Comparison of ENCODE assay signal across 13 cellular contexts in genomic region chr5:131303537-131303936, GRCh38. TPM values are rescaled to one million over a fixed set of nuclear protein-coding genes. Genes with fewer than 3 reads are reported as not detected.
DNase-seq lines count a peak whose midpoint lies in the region; ATAC-seq and TF ChIP-seq lines count a peak whose summit lies in the region.
"Had no signal": no experiment of that assay in that cellular context is flagged by ENCODE, and none has a peak within 500 bp of the region (broad histone marks: within the 10 kb centered on the region; RNA-seq: fewer than 3 reads in every experiment).

No MANE protein-coding gene starts in this region.

- ATAC-seq in GM18502 (IDR thresholded peaks at IDR 0.05; ENCODE audit: poor library complexity, unreplicated experiment) (no peak), HG02884 (IDR thresholded peaks at IDR 0.05; ENCODE audit: unreplicated experiment) (no peak)
- ATAC-seq: left cardiac atrium had no signal

- H3K9me3 ChIP-seq in AG04450 (ENCODE audit: control insufficient read depth, insufficient read depth, low read length) = no peaks in the 10 kb centered on the region
- H3K9me3 ChIP-seq: suprapubic skin had no signal

- TF ChIP-seq CTCF in AG04450 (IDR thresholded peaks at IDR 0.05; ENCODE audit: low read depth, low read length) = no peak

- no peaks in the 10 kb centered on the region for H3K9me3 Mint-ChIP-seq in activated naive CD8-positive, alpha-beta T cell (ENCODE audit: low read depth)

- no peaks in the 10 kb centered on the region for H3K27me3 Mint-ChIP-seq in activated naive CD8-positive, alpha-beta T cell

- peak overlapping the region; percentile 4 for H3K4me3 Mint-ChIP-seq in activated naive CD8-positive, alpha-beta T cell

- H3K4me3 ChIP-seq in AG04450 (ENCODE audit: low read depth, low read length) = no peak overlapping the region
- H3K4me3 ChIP-seq: suprapubic skin had no signal

- POLR2A ChIA-PET in AG04450 (lab: Yijun Ruan, JAX) = no interaction called here

- peak overlapping the region; percentile 87 for H3K27ac Mint-ChIP-seq in activated naive CD8-positive, alpha-beta T cell

- peaks cover 9% of the 10 kb centered on the region for H3K36me3 Mint-ChIP-seq in activated naive CD8-positive, alpha-beta T cell

- CTCF ChIA-PET in AG04450 (lab: Charles Lee) = no interaction called here

- H3K4me1 Mint-ChIP-seq in activated naive CD8-positive, alpha-beta T cell (ENCODE audit: low read depth) = peaks cover 68% of the 10 kb centered on the region

- no peaks in the 10 kb centered on the region for H3K27me3 ChIP-seq in AG04450 (ENCODE audit: control insufficient read depth, insufficient read depth, low read length)
- H3K27me3 ChIP-seq: suprapubic skin had no signal

- no peak overlapping the region for H3K27ac ChIP-seq in AG04450 (ENCODE audit: low read depth, low read length)
- H3K27ac ChIP-seq: suprapubic skin had no signal

- peak; percentile 16 for DNase-seq in AG04450 (ENCODE audit: low read depth, low spot score)
- DNase-seq in GM03348 (ENCODE audit: low spot score) = peak; percentile 54
- peak; percentile 77 for DNase-seq in fibroblast of the conjunctiva (ENCODE audit: low read depth)
- DNase-seq in COR-L47 (lab: John Stamatoyannopoulos, UW) = no peak
- no peak for DNase-seq in stimulated activated CD4-positive, alpha-beta T cell treated with anti-CD3 and anti-CD28 coated beads, Interleukin-4, amount 100 ng/mL, for 1 hour
- DNase-seq: dermis blood vessel endothelial cell; left cardiac atrium; NCI-H2029 treated with DMSO at 0.1 percent for 48 hours; NK-92 treated with Interleukin-12 subunit alpha and Interleukin-12 subunit beta, amount 100 ng/mL, for 24 hours had no signal

RNA-seq across cellular contexts. Expression of gene CDC42SE2, which starts 39.7 kb away (rescaled TPM):
- polyA plus RNA-seq in AG04450 (2011; rRNA removed) = 20.6 and 27.4 TPM in 2 replicates
- polyA minus RNA-seq in AG04450 (2011; rRNA and poly(A)+ RNA removed) = 12.6 and 23.6 TPM in 2 replicates

Comparison
In these comparisons a context has a peak if more than half of its experiments do, and no peak if none do; other contexts are left out.
1. DNase-seq: peak in AG04450 (single experiment), GM03348 (single experiment) and fibroblast of the conjunctiva (single experiment); none in COR-L47 (single experiment) and stimulated activated CD4-positive, alpha-beta T cell treated with anti-CD3 and anti-CD28 coated beads, Interleukin-4, amount 100 ng/mL, for 1 hour (single experiment).